15 cellular contexts compared by ENCODE assay signal in the genomic region with DNA sequence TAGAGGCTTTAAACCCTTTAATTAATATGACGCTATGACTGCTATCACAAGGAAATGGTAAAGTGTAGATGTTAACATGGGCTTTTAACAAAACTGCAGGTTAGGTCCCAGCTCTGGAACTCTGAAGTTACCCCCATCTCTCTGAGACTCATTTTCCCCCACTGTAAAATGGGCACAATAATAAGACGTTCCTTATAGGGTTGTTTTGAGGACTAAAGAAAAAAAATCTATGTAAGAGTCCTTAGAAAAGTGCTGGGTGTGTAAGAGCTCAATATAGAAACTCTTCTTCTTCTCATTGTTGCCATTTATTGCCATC. TPM values are rescaled to one million over a fixed set of nuclear protein-coding genes. Genes with fewer than 3 reads are reported as not detected.
DNase-seq lines count a peak whose midpoint lies in the region; ATAC-seq and TF ChIP-seq lines count a peak whose summit lies in the region.
"Had no signal": no experiment of that assay in that cellular context is flagged by ENCODE, and none has a peak within 500 bp of the region (broad histone marks: within the 10 kb centered on the region; RNA-seq: fewer than 3 reads in every experiment).

No MANE protein-coding gene starts in this region.

- H3K36me3 ChIP-seq in suprapubic skin (no peaks in the 10 kb centered on the region), GM23338 (ENCODE audit: insufficient read depth) (no peaks in the 10 kb centered on the region)
- H3K36me3 ChIP-seq: esophagus squamous epithelium had no signal

- H3K9me3 Mint-ChIP-seq in CD14-positive monocyte: peaks cover 0 to 1% (median 0%) of the 10 kb centered on the region in 7 donors
- peaks cover 0 to 10% (median 2%) of the 10 kb centered on the region in 5 experiments for H3K9me3 Mint-ChIP-seq in brain
- peaks cover 6% of the 10 kb centered on the region; the same call in 1 of the 3 replicates for H3K9me3 Mint-ChIP-seq in GM23338
- H3K9me3 Mint-ChIP-seq: activated CD8-positive, alpha-beta T cell treated with anti-CD3 and anti-CD28 coated beads for 36 hours; activated naive CD4-positive, alpha-beta T cell treated with anti-CD3 and anti-CD28 coated beads, Interleukin-2, amount 50 U/mL, for 72 hours; activated T-cell treated with anti-CD3 and anti-CD28 coated beads, Interleukin-2, amount 50 U/mL, for 4 hours; dendritic cell treated with granulocyte-macrophage colony-stimulating factor and Interleukin-4, amounts not matched to agents 40 ng/mL and 50 ng/mL, for 4 days had no signal

- TF ChIP-seq POLR2A in suprapubic skin (IDR thresholded peaks at IDR 0.05): no peak

- H3K27me3 Mint-ChIP-seq in CD14-positive monocyte (ENCODE audit: low read depth in 3 of 3): peaks cover 1 to 9% (median 4%) of the 10 kb centered on the region in 3 donors
- H3K27me3 Mint-ChIP-seq in brain: peaks cover 3% of the 10 kb centered on the region
- peaks cover 1% of the 10 kb centered on the region for H3K27me3 Mint-ChIP-seq in GM23338 (ENCODE audit: insufficient read depth, low read depth, poor library complexity)

- DNase-seq in CD14-positive monocyte (ENCODE audit: low spot score): no peak
- no peak for DNase-seq in suprapubic skin (ENCODE audit: low spot score in 2 of 2)
- DNase-seq in GM23338 (ENCODE audit: low spot score): no peak
- no peak for DNase-seq in effector CD4-positive, alpha-beta T cell
- DNase-seq: esophagus squamous epithelium, left ventricle myocardium superior, occipital lobe had no signal

- no peaks in the 10 kb centered on the region for H3K9me2 ChIP-seq in GM23338 (ENCODE audit: insufficient read depth)

- H3K4me2 ChIP-seq in GM23338: no peak overlapping the region

- no peaks in the 10 kb centered on the region for H3F3A ChIP-seq in GM23338 (replicated peaks; ENCODE audit: low read depth)

- peak; percentile 11 for ATAC-seq in GM21360 (IDR thresholded peaks at IDR 0.05; ENCODE audit: unreplicated experiment)
- peak; percentile 28 for ATAC-seq in HG03159 (IDR thresholded peaks at IDR 0.05; ENCODE audit: unreplicated experiment)
- no peak for ATAC-seq in GM23338
- no peak for ATAC-seq in GM21737 (IDR thresholded peaks at IDR 0.05; ENCODE audit: unreplicated experiment)

- no peaks in the 10 kb centered on the region for H3K36me3 Mint-ChIP-seq in CD14-positive monocyte
- no peaks in the 10 kb centered on the region for H3K36me3 Mint-ChIP-seq in brain
- H3K36me3 Mint-ChIP-seq in GM23338 (ENCODE audit: low read depth): no peaks in the 10 kb centered on the region
- H3K36me3 Mint-ChIP-seq: activated naive CD4-positive, alpha-beta T cell treated with anti-CD3 and anti-CD28 coated beads, Interleukin-2, amount 50 U/mL, for 72 hours had no signal

- no peak overlapping the region for H3K27ac Mint-ChIP-seq in CD14-positive monocyte
- H3K27ac Mint-ChIP-seq in brain: peak overlapping the region in 3 of 5 experiments; percentile 22 to 87 (median 84)
- H3K27ac Mint-ChIP-seq in GM23338: no peak overlapping the region
- H3K27ac Mint-ChIP-seq: activated CD8-positive, alpha-beta T cell treated with anti-CD3 and anti-CD28 coated beads for 36 hours; activated naive CD4-positive, alpha-beta T cell treated with anti-CD3 and anti-CD28 coated beads, Interleukin-2, amount 50 U/mL, for 72 hours; dendritic cell treated with granulocyte-macrophage colony-stimulating factor and Interleukin-4, amounts not matched to agents 40 ng/mL and 50 ng/mL, for 4 days had no signal

- no peaks in the 10 kb centered on the region for H4K20me1 ChIP-seq in GM23338 (replicated peaks; ENCODE audit: insufficient read depth)

- intact Hi-C loops in CD14-positive monocyte (cut with micrococcal nuclease): no loop called here

- 22% methylated on average over 2 of the region's 2 CpGs for WGBS in suprapubic skin

- H3K4me1 Mint-ChIP-seq in CD14-positive monocyte (peaks cover 9% of the 10 kb centered on the region), brain (peaks cover 24% of the 10 kb centered on the region), GM23338 (peaks cover 35% of the 10 kb centered on the region)

- H3K27ac ChIP-seq in suprapubic skin (no peak overlapping the region), GM23338 (ENCODE audit: low read depth) (no peak overlapping the region)
- H3K27ac ChIP-seq: esophagus squamous epithelium had no signal

- H3K4me3 Mint-ChIP-seq in CD14-positive monocyte: no peak overlapping the region
- no peak overlapping the region for H3K4me3 Mint-ChIP-seq in brain
- no peak overlapping the region for H3K4me3 Mint-ChIP-seq in GM23338
- H3K4me3 Mint-ChIP-seq: activated CD8-positive, alpha-beta T cell treated with anti-CD3 and anti-CD28 coated beads for 36 hours; activated T-cell treated with anti-CD3 and anti-CD28 coated beads, Interleukin-2, amount 50 U/mL, for 4 hours; dendritic cell treated with granulocyte-macrophage colony-stimulating factor and Interleukin-4, amounts not matched to agents 40 ng/mL and 50 ng/mL, for 4 days had no signal

- TF ChIP-seq CTCF in CD14-positive monocyte (IDR thresholded peaks at IDR 0.05) (peak; percentile 32), brain (conservative IDR thresholded peaks at IDR 0.05) (peak; percentile 23 to 53), suprapubic skin (IDR thresholded peaks at IDR 0.05) (no peak), GM23338 (conservative IDR thresholded peaks at IDR 0.05; ENCODE audit: low read depth in 2 of 2) (no peak)

- no peaks in the 10 kb centered on the region for H3K27me3 ChIP-seq in suprapubic skin
- no peaks in the 10 kb centered on the region for H3K27me3 ChIP-seq in GM23338 (ENCODE audit: insufficient read depth)

- no peak for TF ChIP-seq EP300 in suprapubic skin (IDR thresholded peaks at IDR 0.05)

- no peak overlapping the region for H2AFZ ChIP-seq in GM23338

- H3K79me2 ChIP-seq in GM23338 (replicated peaks; ENCODE audit: insufficient read depth): no peaks in the 10 kb centered on the region

- no peak overlapping the region for H3K4me3 ChIP-seq in suprapubic skin
- H3K4me3 ChIP-seq in GM23338: no peak overlapping the region

- no peaks in the 10 kb centered on the region for H3K9me3 ChIP-seq in suprapubic skin
- H3K9me3 ChIP-seq: esophagus squamous epithelium had no signal

- H3K4me1 ChIP-seq in suprapubic skin (peaks cover 4% of the 10 kb centered on the region), GM23338 (ENCODE audit: insufficient read depth) (peaks cover 34% of the 10 kb centered on the region)

TF ChIP-seq in GM23338, 12 proteins besides CTCF, POLR2A, EP300 and RAD21 (continues in another document):
- TF ChIP-seq POLR2AphosphoS5 (IDR thresholded peaks at IDR 0.05; ENCODE audit: low read depth) (no peak), EZH2phosphoT487 (IDR thresholded peaks at IDR 0.05; ENCODE audit: unreplicated experiment) (no peak)
- TF ChIP-seq, protein P1, sequence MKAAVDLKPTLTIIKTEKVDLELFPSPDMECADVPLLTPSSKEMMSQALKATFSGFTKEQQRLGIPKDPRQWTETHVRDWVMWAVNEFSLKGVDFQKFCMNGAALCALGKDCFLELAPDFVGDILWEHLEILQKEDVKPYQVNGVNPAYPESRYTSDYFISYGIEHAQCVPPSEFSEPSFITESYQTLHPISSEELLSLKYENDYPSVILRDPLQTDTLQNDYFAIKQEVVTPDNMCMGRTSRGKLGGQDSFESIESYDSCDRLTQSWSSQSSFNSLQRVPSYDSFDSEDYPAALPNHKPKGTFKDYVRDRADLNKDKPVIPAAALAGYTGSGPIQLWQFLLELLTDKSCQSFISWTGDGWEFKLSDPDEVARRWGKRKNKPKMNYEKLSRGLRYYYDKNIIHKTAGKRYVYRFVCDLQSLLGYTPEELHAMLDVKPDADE (IDR thresholded peaks at IDR 0.05): no peak

RNA-seq across cellular contexts. Expression of a gene that starts 45.8 kb away (rescaled TPM):
- polyA plus RNA-seq in CD14-positive monocyte: not detected
- polyA plus RNA-seq in brain (ENCODE audit: insufficient read depth, low read depth, low replicate concordance): 25.9 TPM
- 10 to 100 TPM in 1 of 4 donors, 1 to 10 TPM in 3; 5.1 to 27.4 (median 7.0) TPM for total RNA-seq in suprapubic skin
- total RNA-seq in GM23338 (2014; rRNA removed; shearing (Covaris generic)): 2.0 and 2.8 TPM in 2 replicates
- 1.4 and 2.4 TPM in 2 replicates for polyA plus RNA-seq in GM23338 (2016; fragmentation: Nextera tagmentation; extraction: Ambion mirVana)
- total RNA-seq: activated CD8-positive, alpha-beta T cell treated with anti-CD3 and anti-CD28 coated beads for 36 hours; activated naive CD4-positive, alpha-beta T cell treated with anti-CD3 and anti-CD28 coated beads, Interleukin-2, amount 50 U/mL, for 72 hours; activated T-cell treated with anti-CD3 and anti-CD28 coated beads, Interleukin-2, amount 50 U/mL, for 4 hours had no signal

Comparison
In these comparisons a context has a peak if more than half of its experiments do, and no peak if none do; other contexts are left out.
1. H3K27ac Mint-ChIP-seq: peak in brain (3 of 5); none in CD14-positive monocyte (0 of 7) and GM23338 (single experiment).
2. CTCF ChIP-seq: peak in CD14-positive monocyte (single experiment) and brain (2 of 2); none in suprapubic skin (0 of 2) and GM23338 (0 of 2).
3. ATAC-seq: peak in GM21360 (single experiment) and HG03159 (single experiment); none in GM23338 (single experiment) and GM21737 (single experiment).